ENCODE assay signal across 17 cellular contexts in genomic region chr12:75974323-75975273, GRCh38. TPM values are rescaled to one million over a fixed set of nuclear protein-coding genes. Genes with fewer than 3 reads are reported as not detected.
DNase-seq lines count a peak whose midpoint lies in the region; FAIRE-seq and TF ChIP-seq lines count a peak whose summit lies in the region.
"Had no signal": no experiment of that assay in that cellular context is flagged by ENCODE, and none has a peak within 500 bp of the region (broad histone marks: within the 10 kb centered on the region; RNA-seq: fewer than 3 reads in every experiment).

No MANE protein-coding gene starts in this region.

- intact Hi-C loops in Calu3 (cut with micrococcal nuclease; ENCODE audit: unreplicated experiment) = loop anchor here (5.0 kb wide), 2 partner anchors 252 to 412 kb away; no protein-coding TSS in a partner anchor
- intact Hi-C loops in CD4-positive, alpha-beta memory T cell (cut with micrococcal nuclease) = no loop called here

- H2AK5ac ChIP-seq in mesendoderm (ENCODE audit: low read length) = peak overlapping the region; percentile 45

- TF ChIP-seq CTCF in Calu3 (IDR thresholded peaks at IDR 0.05; ENCODE audit: unreplicated experiment) = no peak

- no peaks in the 10 kb centered on the region for H3K36me3 ChIP-seq in mesendoderm (ENCODE audit: control insufficient read depth, insufficient read depth, low read length)
- no peaks in the 10 kb centered on the region for H3K36me3 ChIP-seq in CD4-positive, alpha-beta memory T cell (ENCODE audit: insufficient read depth, low read length)
- H3K36me3 ChIP-seq: esophagus muscularis mucosa, SJCRH30, thoracic aorta had no signal

- H3K4me1 ChIP-seq in mesendoderm (ENCODE audit: control insufficient read depth, low read depth, low read length) = peaks cover 15% of the 10 kb centered on the region
- peaks cover 25% of the 10 kb centered on the region for H3K4me1 ChIP-seq in CD4-positive, alpha-beta memory T cell (ENCODE audit: insufficient read depth, low read length)

- H3K27ac Mint-ChIP-seq in Calu3 (ENCODE audit: unreplicated experiment) = peak overlapping the region; percentile 70
- peak overlapping the region in 2 of 7 donors; percentile 20 to 25 for H3K27ac Mint-ChIP-seq in CD4-positive, alpha-beta memory T cell
- H3K27ac Mint-ChIP-seq: activated CD4-positive, alpha-beta T cell treated with anti-CD3 and anti-CD28 coated beads, Interleukin-2, amount 10 ng/mL, durations not matched to agents 7 days and 5 days had no signal

- peaks cover 36% of the 10 kb centered on the region for H3K36me3 Mint-ChIP-seq in Calu3 (ENCODE audit: insufficient read depth, unreplicated experiment)
- no peaks in the 10 kb centered on the region for H3K36me3 Mint-ChIP-seq in CD4-positive, alpha-beta memory T cell

- in situ Hi-C loops in KBM-7 (cut with MboI; ENCODE audit: low pct_unique_long_range_greater_than_20kb, low sequenced_read_pairs) = no loop called here

- H3K9ac ChIP-seq in mesendoderm (ENCODE audit: low read length) = no peak overlapping the region

- no peak overlapping the region for H3K23ac ChIP-seq in mesendoderm (ENCODE audit: low read length)

- no peak overlapping the region for H2BK5ac ChIP-seq in mesendoderm (ENCODE audit: low read length)

- H3K79me2 ChIP-seq in mesendoderm (ENCODE audit: control insufficient read depth, insufficient read depth, low read length) = no peaks in the 10 kb centered on the region

- DNase-seq in Calu3 (no peak), KBM-7 (peak; percentile 57), SKM-1 (lab: John Stamatoyannopoulos, UW; ENCODE audit: unreplicated experiment) (peak; percentile 27), mesendoderm (peak; percentile 34), NCI-H1105 (lab: John Stamatoyannopoulos, UW) (no peak), HTR-8/SVneo (ENCODE audit: insufficient read length, low spot score) (no peak), GM12891 (ENCODE audit: insufficient read length, low spot score) (no peak)
- DNase-seq in CD4-positive, alpha-beta memory T cell = no peak
- DNase-seq: activated CD4-positive, alpha-beta T cell treated with anti-CD3 and anti-CD28 coated beads, Interleukin-2, amount 10 ng/mL, durations not matched to agents 7 days and 5 days; activated gamma-delta T cell; cerebellar nuclear complex; DMS 273 treated with DMSO at 0.1 percent for 48 hours; H7; SJCRH30 had no signal

- H2BK15ac ChIP-seq in mesendoderm (replicated peaks; ENCODE audit: low read depth) = peak overlapping the region; percentile 76

- no peak overlapping the region for H2BK120ac ChIP-seq in mesendoderm (ENCODE audit: low read depth, low read length)

- no peak overlapping the region for H3K4me2 ChIP-seq in mesendoderm (ENCODE audit: low read length)

- WGBS in mesendoderm (ENCODE audit: extremely low coverage, insufficient coverage, low lambda C conversion rate) = no CpG with 5 or more reads among the region's 5 CpGs

- H4K5ac ChIP-seq in mesendoderm (ENCODE audit: low read length) = no peak overlapping the region

- no peak overlapping the region for H3K4me3 ChIP-seq in mesendoderm (ENCODE audit: low read length)
- no peak overlapping the region for H3K4me3 ChIP-seq in CD4-positive, alpha-beta memory T cell (ENCODE audit: low read length in 2 of 2)
- H3K4me3 ChIP-seq: esophagus muscularis mucosa, GM12878, SJCRH30, thoracic aorta had no signal

- H3K18ac ChIP-seq in mesendoderm (ENCODE audit: low read length) = no peak overlapping the region

- POLR2A ChIA-PET in CD4-positive, alpha-beta memory T cell (lab: Charles Lee; ENCODE audit: partially characterized antibody) = no interaction called here

- no peak for FAIRE-seq in HTR-8/SVneo (lab: Jason Lieb, UNC)
- FAIRE-seq in GM12891 (lab: Jason Lieb, UNC) = no peak
- FAIRE-seq: GM12878 had no signal

- H3K4me3 Mint-ChIP-seq in Calu3 (ENCODE audit: low read depth, unreplicated experiment) = no peak overlapping the region
- no peak overlapping the region for H3K4me3 Mint-ChIP-seq in CD4-positive, alpha-beta memory T cell
- H3K4me3 Mint-ChIP-seq: activated CD4-positive, alpha-beta T cell treated with anti-CD3 and anti-CD28 coated beads, Interleukin-2, amount 10 ng/mL, durations not matched to agents 7 days and 5 days had no signal

- H3K27me3 ChIP-seq in mesendoderm (ENCODE audit: insufficient read depth, low read length, poor library complexity) = no peaks in the 10 kb centered on the region
- no peaks in the 10 kb centered on the region for H3K27me3 ChIP-seq in CD4-positive, alpha-beta memory T cell (ENCODE audit: insufficient read depth, low read length)
- H3K27me3 ChIP-seq: esophagus muscularis mucosa, SJCRH30 had no signal

- no peak overlapping the region for H3K4ac ChIP-seq in mesendoderm (ENCODE audit: low read depth, low read length)

- CTCF ChIA-PET in Calu3 (lab: Charles Lee) = no interaction called here
- CTCF ChIA-PET in CD4-positive, alpha-beta memory T cell (lab: Charles Lee; ENCODE audit: partially characterized antibody) = interaction anchor here (1.3 kb wide), 1 partner anchor 57 kb away, joined by 5 read pairs; the partner anchor contains the start of gene PHLDA1

- no peaks in the 10 kb centered on the region for H3K9me3 Mint-ChIP-seq in Calu3 (ENCODE audit: low read depth, unreplicated experiment)
- H3K9me3 Mint-ChIP-seq in CD4-positive, alpha-beta memory T cell = peaks cover 0 to 2% (median 0%) of the 10 kb centered on the region in 8 donors

- no TSS peak for BruUV-seq in Calu3 (replicated peaks; lab: Mats Ljungman, UMichigan)

- no peaks in the 10 kb centered on the region for H3K27me3 Mint-ChIP-seq in Calu3 (ENCODE audit: unreplicated experiment)
- H3K27me3 Mint-ChIP-seq in CD4-positive, alpha-beta memory T cell = no peaks in the 10 kb centered on the region
- H3K27me3 Mint-ChIP-seq: activated CD4-positive, alpha-beta T cell treated with anti-CD3 and anti-CD28 coated beads, Interleukin-2, amount 10 ng/mL, durations not matched to agents 7 days and 5 days had no signal

- peaks cover 84% of the 10 kb centered on the region for H3K4me1 Mint-ChIP-seq in Calu3 (ENCODE audit: low read depth, unreplicated experiment)
- peaks cover 18 to 36% (median 25%) of the 10 kb centered on the region in 4 donors for H3K4me1 Mint-ChIP-seq in CD4-positive, alpha-beta memory T cell

- H3K9me3 ChIP-seq in CD4-positive, alpha-beta memory T cell (ENCODE audit: control insufficient read depth in 1 of 2, low read length in 2 of 2) = no peaks in the 10 kb centered on the region
- H3K9me3 ChIP-seq: esophagus muscularis mucosa, SJCRH30, thoracic aorta had no signal

- no peaks in the 10 kb centered on the region for H3K79me1 ChIP-seq in mesendoderm (ENCODE audit: low read length)

- H4K8ac ChIP-seq in mesendoderm (ENCODE audit: low read depth, low read length) = no peak overlapping the region

- no peak for TF ChIP-seq POLR2A in GM12891 (IDR thresholded peaks at IDR 0.05; ENCODE audit: low read depth, low read length)

- no peak overlapping the region for H3K56ac ChIP-seq in mesendoderm (ENCODE audit: low read length)

- no peak overlapping the region for H3K27ac ChIP-seq in mesendoderm (ENCODE audit: low read depth, low read length)
- H3K27ac ChIP-seq in CD4-positive, alpha-beta memory T cell (ENCODE audit: low read depth, low read length) = no peak overlapping the region
- H3K27ac ChIP-seq: esophagus muscularis mucosa, SJCRH30, thoracic aorta had no signal

TF ChIP-seq in GM12891, 5 proteins besides CTCF, POLR2A, EP300 and RAD21:
- TF ChIP-seq SPI1 (IDR thresholded peaks at IDR 0.05; ENCODE audit: low read depth, low read length) (no peak), POLR2AphosphoS5 (IDR thresholded peaks at IDR 0.05; ENCODE audit: low read depth, low read length) (no peak), TAF1 (IDR thresholded peaks at IDR 0.05; ENCODE audit: low read depth, low read length) (no peak), POU2F2 (IDR thresholded peaks at IDR 0.05; ENCODE audit: low read depth, low read length) (no peak), PAX5 (IDR thresholded peaks at IDR 0.05; ENCODE audit: insufficient read depth, low read length, severe bottlenecking) (no peak)

RNA-seq across cellular contexts. Expression of gene PHLDA1, which starts 57.0 kb away (rescaled TPM):
- total RNA-seq in Calu3 (2022) = 143 and 151 TPM in 2 replicates
- 9.4 TPM for polyA plus RNA-seq in mesendoderm (2013, experiment 1 of 2)
- 10.2 TPM for polyA plus RNA-seq in mesendoderm (2013, experiment 2 of 2)
- 1 to 10 TPM; 8.2 to 8.5 TPM for total RNA-seq in CD4-positive, alpha-beta memory T cell
- 1 to 10 TPM; 1.3 to 2.3 TPM for polyA plus RNA-seq in CD4-positive, alpha-beta memory T cell
- 0.99 TPM for polyA plus RNA-seq in GM12891 (2012; ENCODE audit: low read depth, missing spikeins)

Comparison
In these comparisons a context has a peak if more than half of its experiments do, and no peak if none do; other contexts are left out.
1. DNase-seq: peak in KBM-7 (single experiment), SKM-1 (single experiment) and mesendoderm (single experiment); none in Calu3 (single experiment), CD4-positive, alpha-beta memory T cell (0 of 5), NCI-H1105 (single experiment), HTR-8/SVneo (single experiment) and GM12891 (single experiment).
2. RNA of gene PHLDA1, which starts 57.0 kb away (total RNA-seq): 143 to 151 TPM in Calu3; 8.2 to 8.5 TPM in CD4-positive, alpha-beta memory T cell; every median in the first group is over 10 times any median in the second.